Comparison of ENCODE assay signal across 9 cellular contexts in the genomic region with DNA sequence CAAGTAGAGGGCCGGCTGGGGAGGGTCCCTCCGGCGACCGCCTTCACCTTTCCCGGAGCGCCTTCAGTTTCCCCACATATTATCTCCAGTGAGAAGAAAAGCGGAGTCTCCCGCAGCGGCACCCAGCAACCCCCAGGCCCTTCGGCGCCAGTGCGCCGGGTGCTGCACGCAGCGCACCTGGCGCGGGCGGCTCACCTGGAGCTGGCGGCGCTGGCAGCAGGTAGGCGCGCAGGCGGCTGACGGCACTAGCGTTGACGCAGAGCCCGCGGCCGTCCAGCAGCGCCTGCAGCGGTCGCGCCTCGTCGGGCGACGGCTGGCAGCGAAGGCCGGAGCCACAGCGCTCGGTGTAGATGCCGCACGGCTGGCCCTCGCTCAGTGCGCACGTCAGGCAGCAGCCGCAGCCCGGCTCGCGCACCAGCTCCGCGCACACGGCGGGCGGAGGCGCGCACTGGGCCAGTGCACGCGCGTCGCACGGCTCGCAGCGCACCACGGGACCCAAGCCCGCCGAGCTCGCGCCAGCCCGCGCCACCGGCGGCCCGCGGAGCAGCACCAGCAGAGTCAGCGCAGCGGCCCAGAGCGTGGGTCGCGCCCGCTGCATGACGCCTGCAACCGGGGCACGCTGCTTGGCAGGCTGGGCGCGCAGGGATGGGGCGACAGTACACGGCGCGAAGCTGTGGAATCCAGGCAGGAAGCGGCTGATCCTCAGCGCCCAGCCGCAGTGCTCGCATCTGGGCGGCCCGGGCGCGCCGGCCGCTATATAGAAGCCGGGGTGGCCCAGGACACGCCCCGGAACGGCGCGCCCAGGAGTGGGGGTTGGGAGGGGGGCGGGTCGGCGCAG. TPM values are rescaled to one million over a fixed set of nuclear protein-coding genes. Genes with fewer than 3 reads are reported as not detected.
A peak's percentile ranks its signal among the peaks of the same experiment; 100 is the strongest.
DNase-seq lines count a peak whose midpoint lies in the region; ATAC-seq, FAIRE-seq and TF ChIP-seq lines count a peak whose summit lies in the region.
"Had no signal": no experiment of that assay in that cellular context is flagged by ENCODE, and none has a peak within 500 bp of the region (broad histone marks: within the 10 kb centered on the region; RNA-seq: fewer than 3 reads in every experiment).

A gene with protein sequence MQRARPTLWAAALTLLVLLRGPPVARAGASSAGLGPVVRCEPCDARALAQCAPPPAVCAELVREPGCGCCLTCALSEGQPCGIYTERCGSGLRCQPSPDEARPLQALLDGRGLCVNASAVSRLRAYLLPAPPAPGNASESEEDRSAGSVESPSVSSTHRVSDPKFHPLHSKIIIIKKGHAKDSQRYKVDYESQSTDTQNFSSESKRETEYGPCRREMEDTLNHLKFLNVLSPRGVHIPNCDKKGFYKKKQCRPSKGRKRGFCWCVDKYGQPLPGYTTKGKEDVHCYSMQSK (minus strand): TSS at position 730 of the 838 bp plus-strand sequence. CDS start 132 bp downstream, at position 598.

- peaks cover 58% of the 10 kb centered on the region for H3K4me1 ChIP-seq in A549
- H3K4me1 ChIP-seq in duodenal mucosa (ENCODE audit: control insufficient read depth in 1 of 2, insufficient read depth in 2 of 2, low read length in 2 of 2): peaks cover 13 to 26% of the 10 kb centered on the region in 2 donors
- H3K4me1 ChIP-seq in liver (ENCODE audit: control insufficient read depth in 4 of 4, insufficient read depth in 4 of 4, low read length in 3 of 4): peaks cover 4 to 38% (median 28%) of the 10 kb centered on the region in 4 donors
- H3K4me1 ChIP-seq in subcutaneous abdominal adipose tissue (ENCODE audit: control insufficient read depth in 5 of 5, insufficient read depth in 5 of 5, low read length in 5 of 5): peaks cover 2 to 61% (median 53%) of the 10 kb centered on the region in 5 donors

- H3K4me3 ChIP-seq in A549 (peak within 1 kb of the TSS; percentile 66), duodenal mucosa (ENCODE audit: low read depth in 1 of 2, low read length in 2 of 2) (peak within 1 kb of the TSS; percentile 59 to 61), liver (ENCODE audit: low read depth in 1 of 3, low read length in 3 of 3) (peak within 1 kb of the TSS; percentile 42 to 61 (median 52)), subcutaneous abdominal adipose tissue (ENCODE audit: low read depth in 1 of 5, low read length in 5 of 5) (peak within 1 kb of the TSS; percentile 68 to 76 (median 70))

- H3K27ac ChIP-seq in A549: peak within 1 kb of the TSS; percentile 78 to 92
- no peak within 1 kb of the TSS for H3K27ac ChIP-seq in duodenal mucosa (ENCODE audit: low read depth, low read length)
- H3K27ac ChIP-seq in liver (ENCODE audit: low read depth in 1 of 2, low read length in 2 of 2): peak within 1 kb of the TSS; percentile 46 to 68
- no peak within 1 kb of the TSS for H3K27ac ChIP-seq in subcutaneous abdominal adipose tissue (ENCODE audit: low read depth, low read length)

- CTCF ChIA-PET in A549 (lab: Yijun Ruan, JAX): interaction anchor here (0.6 to 11.7 kb wide), 40 partner anchors 9 to 1345 kb away, joined by 3 to 285 read pairs (median 6); a partner anchor contains a TSS

- peak; percentile 57 to 61 for ATAC-seq in A549
- ATAC-seq in GM19463 (IDR thresholded peaks at IDR 0.05; ENCODE audit: unreplicated experiment): peak; percentile 34
- ATAC-seq in GM18511 (IDR thresholded peaks at IDR 0.05; ENCODE audit: unreplicated experiment): no peak

- peaks cover 42 to 45% of the 10 kb centered on the region in 2 donors for H3K27me3 ChIP-seq in duodenal mucosa (ENCODE audit: control insufficient read depth in 1 of 2, insufficient read depth in 2 of 2, low read length in 2 of 2)
- peaks cover 0 to 11% (median 1%) of the 10 kb centered on the region in 4 donors for H3K27me3 ChIP-seq in liver (ENCODE audit: control insufficient read depth in 4 of 4, insufficient read depth in 4 of 4, low read length in 3 of 4)
- H3K27me3 ChIP-seq in subcutaneous abdominal adipose tissue (ENCODE audit: control insufficient read depth in 5 of 5, insufficient read depth in 4 of 5, low read length in 5 of 5): peaks cover 0 to 22% (median 15%) of the 10 kb centered on the region in 5 donors

- TF ChIP-seq CTCF in A549 (IDR thresholded peaks at IDR 0.05) (no peak), liver (IDR thresholded peaks at IDR 0.05; ENCODE audit: low read depth, low read length, missing input control) (no peak)

- TF ChIP-seq EP300 in A549 (IDR thresholded peaks at IDR 0.05): no peak

- H3K9ac ChIP-seq in duodenal mucosa (ENCODE audit: low read depth in 1 of 2, low read length in 2 of 2) (no peak within 1 kb of the TSS), liver (ENCODE audit: low read depth in 1 of 2, low read length in 2 of 2) (peak within 1 kb of the TSS in 1 of 2 donors; percentile 65), subcutaneous abdominal adipose tissue (ENCODE audit: low read length in 5 of 5) (peak within 1 kb of the TSS in 1 of 5 donors; percentile 10)

- H3K4me2 ChIP-seq in A549: peak within 1 kb of the TSS; percentile 72

- peak; percentile 97 for TF ChIP-seq POLR2A in A549 (IDR thresholded peaks at IDR 0.05; ENCODE audit: low read length)

- in situ Hi-C loops in SK-MEL-5 (cut with HindIII; ENCODE audit: low pct_unique_long_range_greater_than_20kb, low sequenced_read_pairs): no loop called here

- TF ChIP-seq RAD21 in A549 (conservative IDR thresholded peaks at IDR 0.05 in 1 of 2, IDR thresholded peaks at IDR 0.05 in 1 of 2) (no peak), liver (IDR thresholded peaks at IDR 0.05) (no peak)

- no peaks in the 10 kb centered on the region for H3K36me3 ChIP-seq in duodenal mucosa (ENCODE audit: control insufficient read depth in 1 of 2, insufficient read depth in 2 of 2, low read length in 2 of 2)
- H3K36me3 ChIP-seq in liver (ENCODE audit: control insufficient read depth in 4 of 4, insufficient read depth in 3 of 4, low read depth in 1 of 4, low read length in 3 of 4): peaks cover 0 to 4% (median 0%) of the 10 kb centered on the region in 4 donors
- peaks cover 0 to 15% (median 9%) of the 10 kb centered on the region in 5 donors for H3K36me3 ChIP-seq in subcutaneous abdominal adipose tissue (ENCODE audit: control insufficient read depth in 5 of 5, insufficient read depth in 5 of 5, low read length in 5 of 5)

- no peaks in the 10 kb centered on the region for H3K9me3 ChIP-seq in A549
- H3K9me3 ChIP-seq in duodenal mucosa (ENCODE audit: control insufficient read depth in 1 of 2, low read length in 2 of 2): no peaks in the 10 kb centered on the region
- H3K9me3 ChIP-seq in liver (ENCODE audit: control insufficient read depth in 4 of 4, low read length in 3 of 4): no peaks in the 10 kb centered on the region
- no peaks in the 10 kb centered on the region for H3K9me3 ChIP-seq in subcutaneous abdominal adipose tissue (ENCODE audit: control insufficient read depth in 5 of 5, low read length in 5 of 5)

- POLR2A ChIA-PET in A549 (lab: Yijun Ruan, JAX): interaction anchor here (0.6 to 2.0 kb wide), 8 partner anchors 10 to 1180 kb away, joined by 3 to 9 read pairs (median 4); a partner anchor contains a TSS

- 7% methylated on average over 20 of the region's 109 CpGs for WGBS in A549 (ENCODE audit: missing lambda C conversion rate)
- 2% methylated on average over 109 of the region's 109 CpGs for WGBS in liver

- DNase-seq in A549 (ENCODE audit: low read depth in 1 of 2, low spot score in 1 of 2) (peak; percentile 41 to 60), SK-MEL-5 (ENCODE audit: low read depth, low spot score) (peak; percentile 67), middle frontal gyrus (ENCODE audit: extremely low spot score, low spot score) (no peak)

- no peak for FAIRE-seq in A549 (lab: Jason Lieb, UNC)
- FAIRE-seq: colon had no signal

TF ChIP-seq in A549, 52 proteins besides CTCF, POLR2A, EP300 and RAD21 (continues in another document):
- TF ChIP-seq, protein P1, sequence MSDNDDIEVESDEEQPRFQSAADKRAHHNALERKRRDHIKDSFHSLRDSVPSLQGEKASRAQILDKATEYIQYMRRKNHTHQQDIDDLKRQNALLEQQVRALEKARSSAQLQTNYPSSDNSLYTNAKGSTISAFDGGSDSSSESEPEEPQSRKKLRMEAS (IDR thresholded peaks at IDR 0.05): peak; percentile 53; the same call in 1 of the 2 replicates
- TF ChIP-seq, protein P2, sequence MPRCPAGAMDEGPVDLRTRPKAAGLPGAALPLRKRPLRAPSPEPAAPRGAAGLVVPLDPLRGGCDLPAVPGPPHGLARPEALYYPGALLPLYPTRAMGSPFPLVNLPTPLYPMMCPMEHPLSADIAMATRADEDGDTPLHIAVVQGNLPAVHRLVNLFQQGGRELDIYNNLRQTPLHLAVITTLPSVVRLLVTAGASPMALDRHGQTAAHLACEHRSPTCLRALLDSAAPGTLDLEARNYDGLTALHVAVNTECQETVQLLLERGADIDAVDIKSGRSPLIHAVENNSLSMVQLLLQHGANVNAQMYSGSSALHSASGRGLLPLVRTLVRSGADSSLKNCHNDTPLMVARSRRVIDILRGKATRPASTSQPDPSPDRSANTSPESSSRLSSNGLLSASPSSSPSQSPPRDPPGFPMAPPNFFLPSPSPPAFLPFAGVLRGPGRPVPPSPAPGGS (IDR thresholded peaks at IDR 0.05): peak; percentile 56; the same call in 1 of the 3 replicates

TF ChIP-seq in liver, 16 proteins besides CTCF, POLR2A, EP300 and RAD21 (continues in another document):
- TF ChIP-seq, protein P3, sequence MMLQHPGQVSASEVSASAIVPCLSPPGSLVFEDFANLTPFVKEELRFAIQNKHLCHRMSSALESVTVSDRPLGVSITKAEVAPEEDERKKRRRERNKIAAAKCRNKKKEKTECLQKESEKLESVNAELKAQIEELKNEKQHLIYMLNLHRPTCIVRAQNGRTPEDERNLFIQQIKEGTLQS (IDR thresholded peaks at IDR 0.05): no peak
- no peak for TF ChIP-seq NR2F2 (IDR thresholded peaks at IDR 0.05)

RNA-seq across cellular contexts. Expression of the gene that starts here (rescaled TPM):
- 291 and 316 TPM in 2 replicates for polyA plus RNA-seq in A549 (2011; rRNA removed)
- polyA plus RNA-seq in A549 (2012; cell fraction: cytosol; rRNA removed): 154 and 218 TPM in 2 replicates
- polyA plus RNA-seq in A549 (2012; cell fraction: nucleus; rRNA removed): 290 and 454 TPM in 2 replicates
- 153 to 187 TPM (median 159 TPM) in 3 replicates for polyA plus RNA-seq in A549 (2017; fragmentation: RNase III; extraction: RNeasy Plus Mini Kit Qiagen cat#74134 plus additional on column Dnase treatment)
- polyA minus RNA-seq in A549 (2011; rRNA and poly(A)+ RNA removed): 147 and 182 TPM in 2 replicates
- total RNA-seq in SK-MEL-5 (2014; rRNA removed; shearing (Covaris generic)): 45.4 and 46.4 TPM in 2 replicates
- 50.3 and 53.5 TPM in 2 replicates for polyA plus RNA-seq in SK-MEL-5 (2015; cell fraction: cytosol; rRNA removed)
- 24.4 and 27.5 TPM in 2 replicates for polyA plus RNA-seq in SK-MEL-5 (2015; cell fraction: nucleus; rRNA removed)
- total RNA-seq in liver: 100 to 1,000 TPM in 1 of 2 donors, 10 to 100 TPM in 1; 87.0 to 214 TPM
- 100 to 1,000 TPM; 151 to 244 TPM for polyA plus RNA-seq in liver

Comparison
In these comparisons a context has a peak if more than half of its experiments do, and no peak if none do; other contexts are left out.
1. H3K27ac ChIP-seq: peak in A549 (2 of 2) and liver (2 of 2); none in duodenal mucosa (single experiment) and subcutaneous abdominal adipose tissue (single experiment).
2. Peak in every context shown above with its lines, with median percentiles within 50 percentile points of each other: H3K4me3 ChIP-seq.